27 cellular contexts compared by ENCODE assay signal in the genomic region with DNA sequence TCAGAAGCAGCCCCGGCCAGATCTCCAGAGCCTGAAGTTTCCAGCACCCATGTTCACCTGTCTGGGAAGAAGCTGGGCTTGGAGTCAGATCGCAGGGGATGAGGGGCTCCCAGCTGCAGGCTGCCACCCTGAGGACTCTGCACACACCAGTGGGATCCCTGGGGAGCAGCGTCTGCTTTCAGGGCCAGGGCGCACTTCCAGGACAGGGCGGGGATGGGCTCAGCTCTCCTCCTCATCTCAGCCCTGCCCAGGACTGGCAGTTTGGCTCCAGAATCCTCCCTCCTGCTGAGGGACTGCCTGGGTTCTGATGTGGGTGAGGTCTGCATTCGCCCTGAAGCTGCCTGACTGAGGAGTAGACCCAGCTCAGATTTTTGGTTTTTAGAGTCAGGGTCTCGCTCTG. TPM values are rescaled to one million over a fixed set of nuclear protein-coding genes. Genes with fewer than 3 reads are reported as not detected.
A peak's percentile ranks its signal among the peaks of the same experiment; 100 is the strongest.
DNase-seq lines count a peak whose midpoint lies in the region; ATAC-seq, FAIRE-seq and TF ChIP-seq lines count a peak whose summit lies in the region.
"Had no signal": no experiment of that assay in that cellular context is flagged by ENCODE, and none has a peak within 500 bp of the region (broad histone marks: within the 10 kb centered on the region; RNA-seq: fewer than 3 reads in every experiment).

No MANE protein-coding gene starts in this region.

- no peak overlapping the region for H2AFZ ChIP-seq in H1 (ENCODE audit: low read length)

- ATAC-seq in CD4-positive, CD25-positive, alpha-beta regulatory T cell (ENCODE audit: low read depth in 2 of 2) = no peak
- ATAC-seq: GM12878, PC-3, Right ventricle myocardium inferior, T-cell had no signal

- H3K4me3 ChIP-seq in CD4-positive, CD25-positive, alpha-beta regulatory T cell (ENCODE audit: low read depth, low read length) = no peak overlapping the region
- no peak overlapping the region for H3K4me3 ChIP-seq in MG63
- no peak overlapping the region for H3K4me3 ChIP-seq in H1 (ENCODE audit: extremely low read depth in 1 of 4, insufficient read depth in 2 of 4, low read depth in 3 of 4, low read length in 4 of 4)
- no peak overlapping the region for H3K4me3 ChIP-seq in esophagus squamous epithelium
- H3K4me3 ChIP-seq: BLaER1 treated with 17β-estradiol and CSF1 and Interleukin-3, amounts not matched to agents 10 nM and 100 nM; GM12878 had no signal

- no peak overlapping the region for H3K4me2 ChIP-seq in H1 (ENCODE audit: insufficient read depth in 1 of 2, low read depth in 2 of 2, low read length in 2 of 2)
- H3K4me2 ChIP-seq: BLaER1 treated with 17β-estradiol and CSF1 and Interleukin-3, amounts not matched to agents 10 nM and 100 nM had no signal

- H4K20me1 ChIP-seq in H1 (replicated peaks in 1 of 2; ENCODE audit: control insufficient read depth in 1 of 2, insufficient read depth in 2 of 2, low read length in 2 of 2) = no peaks in the 10 kb centered on the region
- H4K20me1 ChIP-seq: BLaER1 treated with 17β-estradiol and CSF1 and Interleukin-3, amounts not matched to agents 10 nM and 100 nM had no signal

- TF ChIP-seq POLR2A in H1 (IDR thresholded peaks at IDR 0.05; ENCODE audit: control extremely low read depth in 1 of 2, low read depth in 2 of 2, low read length in 2 of 2) = no peak
- no peak for TF ChIP-seq POLR2A in esophagus squamous epithelium (IDR thresholded peaks at IDR 0.05)

- no peak overlapping the region for H3K27ac ChIP-seq in CD4-positive, CD25-positive, alpha-beta regulatory T cell (ENCODE audit: insufficient read depth, low read length, poor library complexity, severe bottlenecking)
- H3K27ac ChIP-seq in H1 (ENCODE audit: low read depth, low read length) (no peak overlapping the region), esophagus squamous epithelium (no peak overlapping the region)
- H3K27ac ChIP-seq: BLaER1 treated with 17β-estradiol and CSF1 and Interleukin-3, amounts not matched to agents 10 nM and 100 nM had no signal

- POLR2A ChIA-PET in H1 (lab: Charles Lee; ENCODE audit: partially characterized antibody) = no interaction called here

- CTCF ChIA-PET in H1 (lab: Charles Lee; ENCODE audit: partially characterized antibody) = interaction anchor here (1.5 kb wide), 1 partner anchor 11 kb away, joined by 6 read pairs; no protein-coding TSS in a partner anchor

- no peaks in the 10 kb centered on the region for H3K36me3 Mint-ChIP-seq in CD4-positive, CD25-positive, alpha-beta regulatory T cell
- H3K36me3 Mint-ChIP-seq: CD4-positive, alpha-beta memory T cell; T-cell had no signal

- no peaks in the 10 kb centered on the region for H3K79me2 ChIP-seq in H1 (ENCODE audit: control insufficient read depth in 1 of 2, insufficient read depth in 2 of 2, low read length in 2 of 2)

- no peak overlapping the region for H4K91ac ChIP-seq in H1 (replicated peaks; ENCODE audit: insufficient read length, low read length)

- H3K4me1 Mint-ChIP-seq in CD4-positive, CD25-positive, alpha-beta regulatory T cell = peaks cover 0 to 2% (median 0%) of the 10 kb centered on the region in 4 donors
- H3K4me1 Mint-ChIP-seq: CD4-positive, alpha-beta memory T cell; T-cell had no signal

- 89% methylated on average over 6 of the region's 7 CpGs; no CpG with 5 or more reads in 1 of the 2 experiments for WGBS in H1 (ENCODE audit: extremely low coverage in 1 of 2, insufficient coverage in 1 of 2, insufficient read length in 1 of 2, insufficient replicate concordance in 2 of 2, low coverage in 1 of 2, low lambda C conversion rate in 2 of 2, missing lambda C conversion rate in 1 of 2), 2 experiments
- 81 to 93% methylated on average over 4 to 7 of the region's 7 CpGs for WGBS in esophagus squamous epithelium, 2 donors

- no peak for TF ChIP-seq EP300 in H1 (IDR thresholded peaks at IDR 0.05; ENCODE audit: borderline replicate concordance in 1 of 2, low read depth in 2 of 2, low read length in 2 of 2)

- H3K27me3 Mint-ChIP-seq in CD4-positive, CD25-positive, alpha-beta regulatory T cell = no peaks in the 10 kb centered on the region
- H3K27me3 Mint-ChIP-seq: CD4-positive, alpha-beta memory T cell; T-cell had no signal

- no peaks in the 10 kb centered on the region for H3K9me3 ChIP-seq in CD4-positive, CD25-positive, alpha-beta regulatory T cell (ENCODE audit: control insufficient read depth in 2 of 2, low read length in 2 of 2)
- H3K9me3 ChIP-seq in MG63 = no peaks in the 10 kb centered on the region
- H3K9me3 ChIP-seq in H1 (ENCODE audit: insufficient read depth in 2 of 2, low read depth in 1 of 2, low read length in 1 of 2) = no peaks in the 10 kb centered on the region
- H3K9me3 ChIP-seq in esophagus squamous epithelium = no peaks in the 10 kb centered on the region
- H3K9me3 ChIP-seq: BLaER1 treated with 17β-estradiol and CSF1 and Interleukin-3, amounts not matched to agents 10 nM and 100 nM had no signal

- no peak overlapping the region for H3K14ac ChIP-seq in H1 (ENCODE audit: insufficient read length)

- no peaks in the 10 kb centered on the region for H3K23me2 ChIP-seq in H1 (ENCODE audit: low read depth, low read length)

- H3K9me3 Mint-ChIP-seq in CD4-positive, CD25-positive, alpha-beta regulatory T cell = no peaks in the 10 kb centered on the region
- H3K9me3 Mint-ChIP-seq: T-cell had no signal

- TF ChIP-seq RAD21 in H1 (IDR thresholded peaks at IDR 0.05 in 1 of 2, conservative IDR thresholded peaks at IDR 0.05 in 1 of 2; ENCODE audit: low read depth in 2 of 2, low read length in 2 of 2) = no peak

- no peak overlapping the region for H2BK120ac ChIP-seq in H1 (replicated peaks; ENCODE audit: low read depth, low read length)

- FAIRE-seq in H1 (lab: Jason Lieb, UNC) = no peak
- FAIRE-seq: A204.1 had no signal

- no peak overlapping the region for H3K4ac ChIP-seq in H1 (replicated peaks; ENCODE audit: insufficient read length, low read depth, low read length)

- no peak overlapping the region for H2BK5ac ChIP-seq in H1 (ENCODE audit: low read depth, low read length)

- H2BK20ac ChIP-seq in H1 (ENCODE audit: low read length) = no peak overlapping the region

- H3K27ac Mint-ChIP-seq in CD4-positive, CD25-positive, alpha-beta regulatory T cell = peak overlapping the region in 2 of 3 donors; percentile 14 to 42
- H3K27ac Mint-ChIP-seq: CD4-positive, alpha-beta memory T cell; T-cell had no signal

- in situ Hi-C loops in ACHN (cut with HindIII; ENCODE audit: low pct_ligation_motif_present, low pct_unique_long_range_greater_than_20kb, low sequenced_read_pairs) = no loop called here

- H3K23ac ChIP-seq in H1 (ENCODE audit: insufficient read length) = no peak overlapping the region

- peak overlapping the region; percentile 91 for H4K8ac ChIP-seq in H1 (ENCODE audit: extremely low read depth, insufficient read depth, low read length)

- H3K56ac ChIP-seq in H1 (replicated peaks; ENCODE audit: insufficient read length, low read depth, low read length) = no peak overlapping the region

- no peak overlapping the region for H3K18ac ChIP-seq in H1 (ENCODE audit: extremely low read depth, low read length)

- no peaks in the 10 kb centered on the region for H3K27me3 ChIP-seq in CD4-positive, CD25-positive, alpha-beta regulatory T cell (ENCODE audit: control insufficient read depth, insufficient read depth, low read length)
- H3K27me3 ChIP-seq in MG63 (no peaks in the 10 kb centered on the region), H1 (replicated peaks in 1 of 4; ENCODE audit: control insufficient read depth in 3 of 4, extremely low read depth in 1 of 4, insufficient read depth in 3 of 4, low read length in 3 of 4) (no peaks in the 10 kb centered on the region), esophagus squamous epithelium (no peaks in the 10 kb centered on the region)
- H3K27me3 ChIP-seq: BLaER1 treated with 17β-estradiol and CSF1 and Interleukin-3, amounts not matched to agents 10 nM and 100 nM had no signal

- H4K5ac ChIP-seq in H1 (ENCODE audit: insufficient read length, low read depth, low read length) = no peak overlapping the region

- 0 out of 2 replicates have a peak overlapping the region, but pooled peaks have one; percentile 61 for H2BK15ac ChIP-seq in H1 (ENCODE audit: low read length)

- H3K4me3 Mint-ChIP-seq in CD4-positive, CD25-positive, alpha-beta regulatory T cell = peak overlapping the region in 1 of 4 donors; percentile 65
- H3K4me3 Mint-ChIP-seq: CD4-positive, alpha-beta memory T cell; T-cell had no signal

- no peak overlapping the region for H2AK5ac ChIP-seq in H1 (ENCODE audit: low read depth, low read length)

- no peak overlapping the region for H2BK12ac ChIP-seq in H1 (ENCODE audit: low read depth, low read length)

- H3K9ac ChIP-seq in H1 (replicated peaks in 1 of 4; ENCODE audit: extremely low read depth in 1 of 4, low read depth in 3 of 4, low read length in 3 of 4) = no peak overlapping the region
- H3K9ac ChIP-seq: BLaER1 treated with 17β-estradiol and CSF1 and Interleukin-3, amounts not matched to agents 10 nM and 100 nM had no signal

- no peak for DNase-seq in CD4-positive, CD25-positive, alpha-beta regulatory T cell
- peak; percentile 13 for DNase-seq in MG63
- no peak for DNase-seq in H1 (ENCODE audit: low read depth in 1 of 2, low spot score in 2 of 2)
- peak; percentile 55 for DNase-seq in posterior vena cava (ENCODE audit: low spot score)
- no peak for DNase-seq in esophagus squamous epithelium (lab: John Stamatoyannopoulos, UW)
- no peak for DNase-seq in SIG-M5 (lab: John Stamatoyannopoulos, UW)
- DNase-seq in ACHN = no peak
- DNase-seq: AML-193; CD4-positive, alpha-beta memory T cell; COR-L47; DMS79; EL; GDM1; Karpas-422; NCI-H1105 treated with DMSO at 0.1 percent for 48 hours; NCI-H146; NCI-H1930; NCI-H226; NCI-H510A; PC-3; T-cell had no signal

- H3K36me3 ChIP-seq in CD4-positive, CD25-positive, alpha-beta regulatory T cell (ENCODE audit: control insufficient read depth, insufficient read depth, low read length) = no peaks in the 10 kb centered on the region
- H3K36me3 ChIP-seq in MG63 = no peaks in the 10 kb centered on the region
- H3K36me3 ChIP-seq in H1 (ENCODE audit: control insufficient read depth in 2 of 4, insufficient read depth in 4 of 4, low read length in 3 of 4) = no peaks in the 10 kb centered on the region
- H3K36me3 ChIP-seq in esophagus squamous epithelium = no peaks in the 10 kb centered on the region
- H3K36me3 ChIP-seq: BLaER1 treated with 17β-estradiol and CSF1 and Interleukin-3, amounts not matched to agents 10 nM and 100 nM had no signal

- H3K79me1 ChIP-seq in H1 (ENCODE audit: low read depth, low read length) = no peaks in the 10 kb centered on the region

- intact Hi-C loops in posterior vena cava (cut with DNase I) = no loop called here
- intact Hi-C loops in esophagus squamous epithelium (cut with DNase I) = no loop called here

- H3K4me1 ChIP-seq in CD4-positive, CD25-positive, alpha-beta regulatory T cell (ENCODE audit: control insufficient read depth, insufficient read depth, low read length, poor library complexity, severe bottlenecking) = no peaks in the 10 kb centered on the region
- H3K4me1 ChIP-seq in H1 (replicated peaks in 1 of 4; ENCODE audit: control insufficient read depth in 3 of 4, insufficient read depth in 4 of 4, low read length in 3 of 4) = peaks cover 0 to 4% (median 1%) of the 10 kb centered on the region in 4 experiments; a peak in 4 of 7 replicates
- H3K4me1 ChIP-seq in esophagus squamous epithelium = no peaks in the 10 kb centered on the region

- TF ChIP-seq CTCF in H1 (IDR thresholded peaks at IDR 0.05; ENCODE audit: control extremely low read depth in 1 of 3, insufficient read depth in 1 of 3, low read depth in 1 of 3, low read length in 3 of 3) (no peak), esophagus squamous epithelium (IDR thresholded peaks at IDR 0.05) (no peak)

RNA-seq across cellular contexts. Expression of gene SLC7A9, which starts 3.5 kb away (rescaled TPM):
- total RNA-seq in CD4-positive, CD25-positive, alpha-beta regulatory T cell = 0.32 TPM
- not detected for polyA plus RNA-seq in CD4-positive, CD25-positive, alpha-beta regulatory T cell
- total RNA-seq in MG63 (2014; rRNA removed; shearing (Covaris generic); ENCODE audit: low replicate concordance) = not detected in 2 replicates
- not detected in 2 replicates for total RNA-seq in H1 (2021; fragmentation: NEBNext Ultra II Directional; extraction: Animal tissue kit (Norgen Biotek cat#: 25700))
- 0.08 and 0.15 TPM in 2 replicates for polyA plus RNA-seq in H1 (2011; rRNA removed)
- 0.06 TPM for polyA plus RNA-seq in H1 (2011; cell fraction: cytosol; rRNA removed)
- 0.47 TPM for polyA plus RNA-seq in H1 (2011; cell fraction: nucleus; rRNA removed)
- 0.09 TPM in 1 of 4 replicates, not detected in the others for polyA plus RNA-seq in H1 (2012, experiment 1 of 2)
- not detected for polyA plus RNA-seq in H1 (2012, experiment 2 of 2)
- polyA plus RNA-seq in H1 (2013, experiment 1 of 2) = 0.04 TPM
- polyA plus RNA-seq in H1 (2013, experiment 2 of 2) = 0.06 TPM
- not detected in 2 replicates for polyA minus RNA-seq in H1 (2011; rRNA and poly(A)+ RNA removed)
- polyA minus RNA-seq in H1 (2011; cell fraction: cytosol; rRNA and poly(A)+ RNA removed) = not detected
- polyA minus RNA-seq in H1 (2011; cell fraction: nucleus; rRNA and poly(A)+ RNA removed) = not detected
- total RNA-seq in posterior vena cava (under 1 TPM in 1 of 2 donors, not detected in 1; 0.28 TPM), esophagus squamous epithelium (under 1 TPM in 1 of 4 donors, not detected in 3; 0.19 TPM)
- total RNA-seq: H4, PC-3, RPMI7951 had no signal
- polyA plus RNA-seq: CD4-positive, alpha-beta memory T cell; GM12878 had no signal

Comparison
In these comparisons a context has a peak if more than half of its experiments do, and no peak if none do; other contexts are left out.
1. DNase-seq: peak in MG63 (single experiment) and posterior vena cava (single experiment); none in CD4-positive, CD25-positive, alpha-beta regulatory T cell (0 of 3), H1 (0 of 2), esophagus squamous epithelium (single experiment), SIG-M5 (single experiment) and ACHN (single experiment).